8 cellular contexts compared by ENCODE assay signal in genomic region chr19:4474504-4475136, GRCh38. TPM values are rescaled to one million over a fixed set of nuclear protein-coding genes. Genes with fewer than 3 reads are reported as not detected.
DNase-seq lines count a peak whose midpoint lies in the region; ATAC-seq, FAIRE-seq and TF ChIP-seq lines count a peak whose summit lies in the region.

No MANE protein-coding gene starts in this region.

- H3K4me1 ChIP-seq in keratinocyte (ENCODE audit: control insufficient read depth, extremely low read depth, insufficient read depth, low read length): peaks cover 8% of the 10 kb centered on the region
- peaks cover 0 to 19% (median 13%) of the 10 kb centered on the region in 4 donors for H3K4me1 ChIP-seq in Peyer's patch

- no peaks in the 10 kb centered on the region for H3K9me3 Mint-ChIP-seq in brain
- no peaks in the 10 kb centered on the region for H3K9me3 Mint-ChIP-seq in type B pancreatic cell

- no peaks in the 10 kb centered on the region for H4K20me1 ChIP-seq in keratinocyte (ENCODE audit: control insufficient read depth, extremely low read depth, insufficient read depth, low read length)

- H2AFZ ChIP-seq in keratinocyte (ENCODE audit: control insufficient read depth, low read length): no peak overlapping the region

- peak; percentile 21 for DNase-seq in stimulated activated CD4-positive, alpha-beta T cell treated with anti-CD3 and anti-CD28 coated beads, Interleukin-4, amount 100 ng/mL, for 1 hour
- no peak for DNase-seq in stimulated activated CD4-positive, alpha-beta T cell treated with anti-CD3 and anti-CD28 coated beads, Interleukin-4, amount 100 ng/mL, for 4 hours
- peak; percentile 89 to 91 for DNase-seq in NCI-H524 (lab: John Stamatoyannopoulos, UW)
- DNase-seq in keratinocyte (ENCODE audit: low read depth, low spot score): no peak
- DNase-seq in type B pancreatic cell (ENCODE audit: extremely low spot score, unreplicated experiment): no peak
- DNase-seq in Peyer's patch: no peak

- no peak overlapping the region for H3K4me3 ChIP-seq in keratinocyte (ENCODE audit: control insufficient read depth in 2 of 3, extremely low read depth in 1 of 3, insufficient read depth in 2 of 3, low read depth in 1 of 3, low read length in 3 of 3)
- H3K4me3 ChIP-seq in Peyer's patch: no peak overlapping the region

- FAIRE-seq in keratinocyte (lab: Jason Lieb, UNC): no peak

- H3K4me1 Mint-ChIP-seq in brain (peaks cover 29% of the 10 kb centered on the region), type B pancreatic cell (ENCODE audit: unreplicated experiment) (peaks cover 8% of the 10 kb centered on the region)

- H3K27me3 ChIP-seq in keratinocyte (ENCODE audit: control insufficient read depth, extremely low read depth, insufficient read depth, low read length) (no peaks in the 10 kb centered on the region), Peyer's patch (no peaks in the 10 kb centered on the region)

- peak overlapping the region; percentile 44 for H3K4me2 ChIP-seq in keratinocyte (ENCODE audit: control insufficient read depth, extremely low read depth, insufficient read depth, low read depth, low read length)

- TF ChIP-seq CTCF in brain (conservative IDR thresholded peaks at IDR 0.05): no peak
- TF ChIP-seq CTCF in keratinocyte (optimal IDR thresholded peaks at IDR 0.05 in 1 of 3, IDR thresholded peaks at IDR 0.05 in 1 of 3, conservative IDR thresholded peaks at IDR 0.05 in 1 of 3; ENCODE audit: extremely low read depth in 1 of 3, insufficient read depth in 2 of 3, low read length in 3 of 3): no peak
- TF ChIP-seq CTCF in type B pancreatic cell (conservative IDR thresholded peaks at IDR 0.05): no peak
- TF ChIP-seq CTCF in Peyer's patch (IDR thresholded peaks at IDR 0.05): no peak

- H3K9me3 ChIP-seq in keratinocyte (ENCODE audit: control insufficient read depth, low read depth, low read length) (no peaks in the 10 kb centered on the region), Peyer's patch (no peaks in the 10 kb centered on the region)

- H3K4me3 Mint-ChIP-seq in brain (peak overlapping the region; percentile 85 to 94 (median 91)), type B pancreatic cell (peak overlapping the region; percentile 92)

- peak overlapping the region; percentile 92 to 97 (median 95) for H3K27ac Mint-ChIP-seq in brain
- peak overlapping the region; percentile 61 for H3K27ac Mint-ChIP-seq in type B pancreatic cell

- peaks cover 4 to 15% of the 10 kb centered on the region in 2 experiments for H3K36me3 ChIP-seq in keratinocyte (ENCODE audit: control insufficient read depth in 2 of 2, extremely low read depth in 1 of 2, insufficient read depth in 2 of 2, low read length in 2 of 2)
- peaks cover 0 to 34% (median 0%) of the 10 kb centered on the region in 3 donors for H3K36me3 ChIP-seq in Peyer's patch

- H3K9me1 ChIP-seq in keratinocyte (ENCODE audit: control insufficient read depth, extremely low read depth, insufficient read depth, low read length): no peaks in the 10 kb centered on the region

- no peak for TF ChIP-seq POLR2A in Peyer's patch (IDR thresholded peaks at IDR 0.05)

- H3K36me3 Mint-ChIP-seq in brain (peaks cover 25% of the 10 kb centered on the region), type B pancreatic cell (peaks cover 5% of the 10 kb centered on the region)

- dilution Hi-C loops in keratinocyte (cut with MboI; ENCODE audit: extremely low pct_ligation_motif_present, low sequenced_read_pairs): no loop called here

- H3K79me2 ChIP-seq in keratinocyte (ENCODE audit: control insufficient read depth, insufficient read depth, low read length): peaks cover 27% of the 10 kb centered on the region

- H3K9ac ChIP-seq in keratinocyte (ENCODE audit: control insufficient read depth, extremely low read depth, insufficient read depth, low read length): peak overlapping the region; percentile 3

- no peak for ATAC-seq in GM21447 (IDR thresholded peaks at IDR 0.05; ENCODE audit: unreplicated experiment)

- peaks cover 3% of the 10 kb centered on the region for H3K27me3 Mint-ChIP-seq in brain
- no peaks in the 10 kb centered on the region for H3K27me3 Mint-ChIP-seq in type B pancreatic cell

- H3K27ac ChIP-seq in keratinocyte (ENCODE audit: control insufficient read depth, insufficient read depth, low read length) (no peak overlapping the region), Peyer's patch (no peak overlapping the region)

RNA-seq across cellular contexts. Expression of gene HDGFL2, which starts 2.5 kb away (rescaled TPM):
- polyA plus RNA-seq in brain (ENCODE audit: insufficient read depth, low read depth, low replicate concordance): 150 TPM
- 19.5 to 22.0 TPM (median 21.6 TPM) in 3 replicates for polyA plus RNA-seq in keratinocyte
- polyA plus RNA-seq in keratinocyte (2011; ENCODE audit: low read depth): 19.5 TPM
- 10.0 and 22.2 TPM in 2 replicates for polyA plus RNA-seq in keratinocyte (2011; cell fraction: cytosol; rRNA removed)
- 21.4 and 30.6 TPM in 2 replicates for polyA plus RNA-seq in keratinocyte (2011; cell fraction: nucleus; rRNA removed)
- 6.9 and 42.1 TPM in 2 replicates for polyA plus RNA-seq in keratinocyte (2012; ENCODE audit: low replicate concordance)
- polyA minus RNA-seq in keratinocyte: 10.4 to 18.6 TPM (median 10.5 TPM) in 3 replicates
- polyA minus RNA-seq in keratinocyte (2011; cell fraction: cytosol; rRNA and poly(A)+ RNA removed): 24.7 TPM
- polyA minus RNA-seq in keratinocyte (2011; cell fraction: nucleus; rRNA and poly(A)+ RNA removed): 8.8 and 11.4 TPM in 2 replicates
- 45.0 and 77.9 TPM in 2 replicates for total RNA-seq in type B pancreatic cell (ENCODE audit: low replicate concordance)
- 10 to 100 TPM; 20.5 to 73.4 (median 28.6) TPM for total RNA-seq in Peyer's patch

RNA-seq across cellular contexts. Expression of gene UBXN6, which starts 17.0 kb away (rescaled TPM):
- 266 TPM for polyA plus RNA-seq in brain (ENCODE audit: insufficient read depth, low read depth, low replicate concordance)
- polyA plus RNA-seq in keratinocyte: 36.4 to 63.1 TPM (median 48.2 TPM) in 3 replicates
- 48.9 TPM for polyA plus RNA-seq in keratinocyte (2011; ENCODE audit: low read depth)
- polyA plus RNA-seq in keratinocyte (2011; cell fraction: cytosol; rRNA removed): 36.7 and 82.9 TPM in 2 replicates
- polyA plus RNA-seq in keratinocyte (2011; cell fraction: nucleus; rRNA removed): 38.6 and 44.6 TPM in 2 replicates
- 75.6 and 83.5 TPM in 2 replicates for polyA plus RNA-seq in keratinocyte (2012; ENCODE audit: low replicate concordance)
- 30.9 to 48.0 TPM (median 47.7 TPM) in 3 replicates for polyA minus RNA-seq in keratinocyte
- 82.1 TPM for polyA minus RNA-seq in keratinocyte (2011; cell fraction: cytosol; rRNA and poly(A)+ RNA removed)
- polyA minus RNA-seq in keratinocyte (2011; cell fraction: nucleus; rRNA and poly(A)+ RNA removed): 18.5 and 24.9 TPM in 2 replicates
- 60.8 and 81.5 TPM in 2 replicates for total RNA-seq in type B pancreatic cell (ENCODE audit: low replicate concordance)
- total RNA-seq in Peyer's patch: 100 to 1,000 TPM in 3 of 4 donors, 10 to 100 TPM in 1; 94.9 to 178 (median 163) TPM

RNA-seq across cellular contexts. Expression of gene PLIN4, which starts 43.7 kb away (rescaled TPM):
- polyA plus RNA-seq in brain (ENCODE audit: insufficient read depth, low read depth, low replicate concordance) (2.3 TPM), keratinocyte (0.01 TPM in 1 of 3 replicates, not detected in the others)
- not detected for polyA plus RNA-seq in keratinocyte (2011; ENCODE audit: low read depth)
- polyA plus RNA-seq in keratinocyte (2011; cell fraction: cytosol; rRNA removed): not detected in 2 replicates
- 0.03 TPM in 1 of 2 replicates, not detected in the other for polyA plus RNA-seq in keratinocyte (2011; cell fraction: nucleus; rRNA removed)
- 0.03 and 0.25 TPM in 2 replicates for polyA plus RNA-seq in keratinocyte (2012; ENCODE audit: low replicate concordance)
- not detected in 3 replicates for polyA minus RNA-seq in keratinocyte
- polyA minus RNA-seq in keratinocyte (2011; cell fraction: cytosol; rRNA and poly(A)+ RNA removed): not detected
- polyA minus RNA-seq in keratinocyte (2011; cell fraction: nucleus; rRNA and poly(A)+ RNA removed): not detected in 2 replicates
- total RNA-seq in type B pancreatic cell (ENCODE audit: low replicate concordance) (0.48 TPM in 2 replicates), Peyer's patch (1 to 10 TPM in 3 of 4 donors, under 1 TPM in 1; 0.83 to 5.1 (median 2.3) TPM)

Comparison
In these comparisons a context has a peak if more than half of its experiments do, and no peak if none do; other contexts are left out.
1. DNase-seq: peak in stimulated activated CD4-positive, alpha-beta T cell treated with anti-CD3 and anti-CD28 coated beads, Interleukin-4, amount 100 ng/mL, for 1 hour (single experiment) and NCI-H524 (2 of 2); none in stimulated activated CD4-positive, alpha-beta T cell treated with anti-CD3 and anti-CD28 coated beads, Interleukin-4, amount 100 ng/mL, for 4 hours (0 of 2), keratinocyte (single experiment), type B pancreatic cell (single experiment) and Peyer's patch (0 of 3).